22 cellular contexts compared by ENCODE assay signal in the genomic region with DNA sequence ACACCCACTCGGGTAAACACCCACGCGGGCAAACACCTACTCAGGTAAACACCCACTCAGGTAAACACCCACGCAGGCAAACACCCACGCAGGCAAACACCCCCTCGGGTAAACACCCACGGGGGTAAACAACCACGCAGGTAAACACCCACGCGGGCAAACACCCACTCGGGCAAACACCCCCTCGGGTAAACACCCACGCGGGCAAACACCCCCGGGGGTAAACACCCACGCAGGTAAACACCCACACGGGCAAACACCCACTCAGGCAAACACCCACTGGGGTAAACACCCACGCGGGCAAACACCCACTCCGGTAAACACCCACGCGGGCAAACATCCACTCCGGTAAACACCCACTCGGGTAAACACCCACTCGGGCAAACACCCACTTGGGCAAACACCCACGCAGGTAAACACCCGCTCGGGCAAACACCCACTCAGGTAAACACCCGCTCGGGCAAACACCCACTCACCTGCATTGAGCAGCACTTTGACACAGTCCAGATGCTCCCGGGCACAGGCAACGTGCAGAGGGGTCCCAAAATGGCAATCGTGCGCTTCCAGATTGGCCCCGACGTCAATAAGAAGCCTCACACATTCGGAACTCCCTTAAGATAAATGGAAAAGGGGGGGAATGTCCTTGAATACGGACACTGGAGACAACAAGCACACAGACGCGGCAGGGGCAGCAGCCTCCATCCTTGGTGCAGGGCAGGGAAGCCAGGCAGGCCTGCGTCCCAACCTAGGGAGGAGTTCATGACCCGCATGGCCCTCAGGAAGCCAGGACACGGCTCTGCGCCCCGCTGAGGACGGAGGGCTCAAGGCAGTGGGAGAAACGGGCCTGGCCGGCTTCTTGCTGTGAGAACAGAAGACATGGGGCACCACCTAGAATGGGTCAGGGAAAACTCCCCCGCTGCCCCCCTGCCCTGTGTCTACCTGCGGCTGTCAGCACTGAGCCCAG. TPM values are rescaled to one million over a fixed set of nuclear protein-coding genes. Genes with fewer than 3 reads are reported as not detected.
DNase-seq lines count a peak whose midpoint lies in the region; ATAC-seq and TF ChIP-seq lines count a peak whose summit lies in the region.
"Had no signal": no experiment of that assay in that cellular context is flagged by ENCODE, and none has a peak within 500 bp of the region (broad histone marks: within the 10 kb centered on the region; RNA-seq: fewer than 3 reads in every experiment).

No MANE protein-coding gene starts in this region.

- H3K9me3 ChIP-seq in endodermal cell (ENCODE audit: control insufficient read depth, low read length) (no peaks in the 10 kb centered on the region), mesenchymal stem cell (ENCODE audit: control insufficient read depth, low read length) (no peaks in the 10 kb centered on the region)
- H3K9me3 ChIP-seq: mucosa of descending colon had no signal

- H3K4me1 ChIP-seq in endodermal cell (ENCODE audit: control insufficient read depth, insufficient read depth, low read length) (no peaks in the 10 kb centered on the region), mesenchymal stem cell (ENCODE audit: control insufficient read depth, insufficient read depth, low read depth, low read length) (peaks cover 4% of the 10 kb centered on the region)

- no peak overlapping the region for H3K4me3 ChIP-seq in endodermal cell (ENCODE audit: low read length)
- H3K4me3 ChIP-seq in mesenchymal stem cell (ENCODE audit: insufficient read depth in 1 of 2, low read depth in 1 of 2, low read length in 2 of 2) = no peak overlapping the region
- H3K4me3 ChIP-seq: mucosa of descending colon had no signal

- H3K9me3 Mint-ChIP-seq in activated T-cell treated with anti-CD3 and anti-CD28 coated beads, Interleukin-2, amount 50 U/mL, for 4 hours = no peaks in the 10 kb centered on the region
- H3K9me3 Mint-ChIP-seq in endodermal cell = no peaks in the 10 kb centered on the region
- H3K9me3 Mint-ChIP-seq: CD4-positive, alpha-beta memory T cell; HFFc6 had no signal

- peak in 1 of 2 donors; percentile 41 for ATAC-seq in activated T-cell treated with anti-CD3 and anti-CD28 coated beads, Interleukin-2, amount 50 U/mL, for 4 hours
- ATAC-seq in stimulated activated naive CD8-positive, alpha-beta T cell treated with anti-CD3 and anti-CD28 coated beads, Interleukin-15, Interleukin-2, amounts not matched to agents 100 U/mL and 50 U/mL, for 24 hours = peak; percentile 30
- no peak for ATAC-seq in HG02973 (IDR thresholded peaks at IDR 0.05; ENCODE audit: unreplicated experiment)
- ATAC-seq: mucosa of descending colon had no signal

- no peak overlapping the region for H3K9ac ChIP-seq in endodermal cell (ENCODE audit: extremely low read depth, low read length, poor library complexity, severe bottlenecking)
- H3K9ac ChIP-seq in mesenchymal stem cell (ENCODE audit: low read length) = no peak overlapping the region

- H3K27ac ChIP-seq in endodermal cell (ENCODE audit: low read depth, low read length) (no peak overlapping the region), mesenchymal stem cell (ENCODE audit: low read length, poor library complexity, severe bottlenecking) (no peak overlapping the region)
- H3K27ac ChIP-seq: WERI-Rb-1 had no signal

- H2BK15ac ChIP-seq in mesenchymal stem cell (ENCODE audit: low read depth, poor library complexity, severe bottlenecking) = no peak overlapping the region

- H3K27me3 Mint-ChIP-seq in activated T-cell treated with anti-CD3 and anti-CD28 coated beads, Interleukin-2, amount 50 U/mL, for 4 hours (ENCODE audit: low read depth) = no peaks in the 10 kb centered on the region
- no peaks in the 10 kb centered on the region for H3K27me3 Mint-ChIP-seq in endodermal cell (ENCODE audit: insufficient read depth)
- H3K27me3 Mint-ChIP-seq: CD4-positive, alpha-beta memory T cell had no signal

- H3K36me3 ChIP-seq in endodermal cell (ENCODE audit: control insufficient read depth, insufficient read depth, low read length) (peaks cover 8% of the 10 kb centered on the region), mesenchymal stem cell (ENCODE audit: control insufficient read depth in 1 of 2, insufficient read depth in 2 of 2, low read depth in 1 of 2, low read length in 2 of 2) (peaks cover 30 to 52% of the 10 kb centered on the region in 2 experiments)
- H3K36me3 ChIP-seq: WERI-Rb-1 had no signal

- no peak for DNase-seq in activated T-cell treated with anti-CD3 and anti-CD28 coated beads, Interleukin-2, amount 50 U/mL, for 4 hours
- no peak for DNase-seq in activated T-cell treated with anti-CD3 and anti-CD28 coated beads for 4 hours
- DNase-seq in RKO (ENCODE audit: low spot score) = peak; percentile 32
- peak; percentile 63 for DNase-seq in endodermal cell
- DNase-seq in stimulated activated naive CD8-positive, alpha-beta T cell treated with anti-CD3 and anti-CD28 coated beads, Interleukin-15, Interleukin-2, amounts not matched to agents 100 U/mL and 50 U/mL, for 24 hours = no peak
- DNase-seq in mesenchymal stem cell = no peak
- DNase-seq in cortex of kidney (lab: John Stamatoyannopoulos, UW) = no peak
- DNase-seq: activated gamma-delta T cell; anterior cingulate cortex; CD4-positive, alpha-beta memory T cell; DMS79; effector CD8-positive, alpha-beta T cell; HFFc6; KG1; mucosa of descending colon; NCI-H2081; NCI-H510A treated with DMSO at 0.1 percent for 48 hours; SHP77; stimulated activated CD4-positive, alpha-beta T cell treated with anti-CD3 and anti-CD28 coated beads, Interleukin-12 subunit alpha, Interleukin-12 subunit beta, amount 100 ng/mL, for 4 hours; T-helper 1 cell; WERI-Rb-1 had no signal

- no peak overlapping the region for H2BK120ac ChIP-seq in mesenchymal stem cell (ENCODE audit: low read depth, low read length)

- no peak for TF ChIP-seq CTCF in endodermal cell (conservative IDR thresholded peaks at IDR 0.05)

- H2BK12ac ChIP-seq in mesenchymal stem cell (ENCODE audit: low read length in 2 of 2) = no peak overlapping the region

- H3K14ac ChIP-seq in mesenchymal stem cell (ENCODE audit: low read length in 2 of 2) = no peak overlapping the region

- H3K4me1 Mint-ChIP-seq in activated T-cell treated with anti-CD3 and anti-CD28 coated beads, Interleukin-2, amount 50 U/mL, for 4 hours (ENCODE audit: low read depth) = no peaks in the 10 kb centered on the region
- H3K4me1 Mint-ChIP-seq in endodermal cell = no peaks in the 10 kb centered on the region

- no peak overlapping the region for H3K23ac ChIP-seq in mesenchymal stem cell (ENCODE audit: low read length in 2 of 2)

- H3K4ac ChIP-seq in mesenchymal stem cell (ENCODE audit: low read depth in 1 of 2, low read length in 2 of 2) = no peak overlapping the region

- 95 to 97% methylated on average over 28 to 50 of the region's 50 CpGs for WGBS in endodermal cell (ENCODE audit: insufficient coverage in 1 of 2, insufficient read length in 1 of 2), 2 experiments
- WGBS in mesenchymal stem cell = 95% methylated on average over 49 of the region's 50 CpGs

- no peak overlapping the region for H2AK5ac ChIP-seq in mesenchymal stem cell (ENCODE audit: low read length, severe bottlenecking)

- H3K4me2 ChIP-seq in mesenchymal stem cell (ENCODE audit: low read length, poor library complexity, severe bottlenecking) = no peak overlapping the region

- H3K27me3 ChIP-seq in endodermal cell (ENCODE audit: control insufficient read depth, insufficient read depth, low read length, poor library complexity, severe bottlenecking) (no peaks in the 10 kb centered on the region), mesenchymal stem cell (ENCODE audit: control insufficient read depth in 1 of 2, insufficient read depth in 1 of 2, low read length in 2 of 2) (no peaks in the 10 kb centered on the region)

- H3K18ac ChIP-seq in mesenchymal stem cell (ENCODE audit: low read depth in 1 of 2, low read length in 2 of 2) = no peak overlapping the region

- no peak overlapping the region for H4K8ac ChIP-seq in mesenchymal stem cell (ENCODE audit: low read length)

- H3K36me3 Mint-ChIP-seq in activated T-cell treated with anti-CD3 and anti-CD28 coated beads, Interleukin-2, amount 50 U/mL, for 4 hours (ENCODE audit: insufficient read depth) = peaks cover 11% of the 10 kb centered on the region
- H3K36me3 Mint-ChIP-seq in endodermal cell (ENCODE audit: low read depth) = peaks cover 43% of the 10 kb centered on the region

- peak overlapping the region; percentile 8 for H3K4me3 Mint-ChIP-seq in activated T-cell treated with anti-CD3 and anti-CD28 coated beads, Interleukin-2, amount 50 U/mL, for 4 hours
- H3K4me3 Mint-ChIP-seq in endodermal cell = no peak overlapping the region
- H3K4me3 Mint-ChIP-seq: CD4-positive, alpha-beta memory T cell; HFFc6 had no signal

- no peak overlapping the region for H3K27ac Mint-ChIP-seq in endodermal cell
- H3K27ac Mint-ChIP-seq: CD4-positive, alpha-beta memory T cell; HFFc6 had no signal

- no peak overlapping the region for H4K91ac ChIP-seq in mesenchymal stem cell (ENCODE audit: low read length)

- H3K79me1 ChIP-seq in mesenchymal stem cell (replicated peaks; ENCODE audit: low read length, poor library complexity, severe bottlenecking) = peaks cover 7% of the 10 kb centered on the region

- no peak overlapping the region for H2BK5ac ChIP-seq in mesenchymal stem cell (ENCODE audit: low read depth, low read length, poor library complexity, severe bottlenecking)

- H2AFZ ChIP-seq in mesenchymal stem cell (ENCODE audit: low read depth, low read length) = no peak overlapping the region

RNA-seq across cellular contexts. Expression of gene ASB13, which starts 17.6 kb away (rescaled TPM):
- 10 to 100 TPM in 1 of 3 donors, 1 to 10 TPM in 2; 7.4 to 15.3 (median 8.0) TPM for total RNA-seq in activated T-cell treated with anti-CD3 and anti-CD28 coated beads, Interleukin-2, amount 50 U/mL, for 4 hours
- 10 to 100 TPM; 12.8 to 13.5 TPM for total RNA-seq in endodermal cell
- 8.4 TPM for polyA plus RNA-seq in endodermal cell (2013, experiment 1 of 2)
- polyA plus RNA-seq in endodermal cell (2013, experiment 2 of 2) = 10.6 TPM
- 5.1 TPM for polyA plus RNA-seq in mesenchymal stem cell (2013, experiment 1 of 2)
- polyA plus RNA-seq in mesenchymal stem cell (2013, experiment 2 of 2) = 5.1 TPM

RNA-seq across cellular contexts. Expression of gene TASOR2, which starts 35.9 kb away (rescaled TPM):
- total RNA-seq in activated T-cell treated with anti-CD3 and anti-CD28 coated beads, Interleukin-2, amount 50 U/mL, for 4 hours = 100 to 1,000 TPM in 2 of 3 donors, 10 to 100 TPM in 1; 93.4 to 115 (median 109) TPM
- total RNA-seq in endodermal cell = 10 to 100 TPM; 47.1 to 53.0 TPM
- polyA plus RNA-seq in endodermal cell (2013, experiment 1 of 2) = 29.3 TPM
- polyA plus RNA-seq in endodermal cell (2013, experiment 2 of 2) = 29.4 TPM
- polyA plus RNA-seq in mesenchymal stem cell (2013, experiment 1 of 2) = 14.7 TPM
- 15.4 TPM for polyA plus RNA-seq in mesenchymal stem cell (2013, experiment 2 of 2)

Comparison
In these comparisons a context has a peak if more than half of its experiments do, and no peak if none do; other contexts are left out.
1. DNase-seq: peak in RKO (single experiment) and endodermal cell (single experiment); none in activated T-cell treated with anti-CD3 and anti-CD28 coated beads, Interleukin-2, amount 50 U/mL, for 4 hours (single experiment), activated T-cell treated with anti-CD3 and anti-CD28 coated beads for 4 hours (single experiment), stimulated activated naive CD8-positive, alpha-beta T cell treated with anti-CD3 and anti-CD28 coated beads, Interleukin-15, Interleukin-2, amounts not matched to agents 100 U/mL and 50 U/mL, for 24 hours (single experiment), mesenchymal stem cell (single experiment) and cortex of kidney (single experiment).